In the genomic region with DNA sequence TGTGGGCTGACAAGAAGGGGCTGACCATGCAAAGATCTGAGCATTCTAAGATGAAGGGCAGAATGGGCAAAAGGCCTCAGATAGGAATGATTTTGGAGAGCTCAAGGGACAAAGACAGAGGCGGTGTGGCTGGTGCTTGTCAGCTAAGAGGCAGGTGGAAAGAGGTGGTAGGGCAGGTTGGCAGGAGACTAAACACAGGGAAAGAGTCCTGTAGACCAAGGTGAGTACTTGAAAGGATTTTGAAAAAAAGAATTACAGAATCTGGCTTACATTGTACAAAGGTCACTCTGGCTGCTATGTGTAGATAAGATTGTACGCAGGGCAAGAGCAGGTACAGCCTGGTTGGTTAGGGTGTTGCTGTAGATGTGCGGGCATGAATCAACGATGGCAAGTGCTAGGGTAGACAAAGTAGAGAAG, we compare ENCODE assay signal across 16 cellular contexts. TPM values are rescaled to one million over a fixed set of nuclear protein-coding genes. Genes with fewer than 3 reads are reported as not detected.
DNase-seq lines count a peak whose midpoint lies in the region; ATAC-seq and TF ChIP-seq lines count a peak whose summit lies in the region.
"Had no signal": no experiment of that assay in that cellular context is flagged by ENCODE, and none has a peak within 500 bp of the region (broad histone marks: within the 10 kb centered on the region; RNA-seq: fewer than 3 reads in every experiment).

No MANE protein-coding gene starts in this region.

- no peak for TF ChIP-seq CTCF in dorsolateral prefrontal cortex (IDR thresholded peaks at IDR 0.05 in 54 of 56, conservative IDR thresholded peaks at IDR 0.05 in 2 of 56; ENCODE audit: low read depth in 1 of 56, partially characterized antibody in 56 of 56)
- no peak for TF ChIP-seq CTCF in GM13976 (IDR thresholded peaks at IDR 0.05; ENCODE audit: borderline replicate concordance, control extremely low read depth, extremely low read depth, insufficient read depth, missing control alignments)

- H3K4me1 Mint-ChIP-seq in activated CD4-positive, alpha-beta memory T cell treated with anti-CD3 and anti-CD28 coated beads, Interleukin-2, amount 10 ng/mL, durations not matched to agents 7 days and 5 days = peaks cover 71% of the 10 kb centered on the region
- H3K4me1 Mint-ChIP-seq in activated CD4-positive, alpha-beta memory T cell treated with anti-CD3 and anti-CD28 coated beads for 36 hours (ENCODE audit: low read depth) = peaks cover 85% of the 10 kb centered on the region
- H3K4me1 Mint-ChIP-seq in immature natural killer cell = peaks cover 84 to 95% of the 10 kb centered on the region in 2 donors
- peaks cover 66% of the 10 kb centered on the region for H3K4me1 Mint-ChIP-seq in stimulated activated effector memory CD8-positive, alpha-beta T cell treated with anti-CD3 and anti-CD28 coated beads, Interleukin-12 subunit alpha, Interleukin-12 subunit beta, amount 100 ng/mL, for 72 hours

- intact Hi-C loops in activated CD4-positive, alpha-beta memory T cell treated with anti-CD3 and anti-CD28 coated beads for 36 hours (cut with micrococcal nuclease) = loop anchor here (10.0 kb wide), 2 partner anchors 162 to 258 kb away; partner anchors contain the start of gene CERS6
- intact Hi-C loops in dorsolateral prefrontal cortex (cut with DNase I) = no loop called here

- no peaks in the 10 kb centered on the region for H3K27me3 Mint-ChIP-seq in activated CD4-positive, alpha-beta memory T cell treated with anti-CD3 and anti-CD28 coated beads, Interleukin-2, amount 10 ng/mL, durations not matched to agents 7 days and 5 days
- no peaks in the 10 kb centered on the region for H3K27me3 Mint-ChIP-seq in activated CD4-positive, alpha-beta memory T cell treated with anti-CD3 and anti-CD28 coated beads for 36 hours
- peaks cover 0 to 4% (median 0%) of the 10 kb centered on the region in 3 donors for H3K27me3 Mint-ChIP-seq in immature natural killer cell (ENCODE audit: low read depth in 3 of 3)

- H3K4me3 Mint-ChIP-seq in activated CD4-positive, alpha-beta memory T cell treated with anti-CD3 and anti-CD28 coated beads, Interleukin-2, amount 10 ng/mL, durations not matched to agents 7 days and 5 days = no peak overlapping the region
- H3K4me3 Mint-ChIP-seq in activated CD4-positive, alpha-beta memory T cell treated with anti-CD3 and anti-CD28 coated beads for 36 hours = no peak overlapping the region
- peak overlapping the region in 3 of 5 donors; percentile 12 to 50 (median 22) for H3K4me3 Mint-ChIP-seq in immature natural killer cell
- no peak overlapping the region for H3K4me3 Mint-ChIP-seq in stimulated activated effector memory CD8-positive, alpha-beta T cell treated with anti-CD3 and anti-CD28 coated beads, Interleukin-12 subunit alpha, Interleukin-12 subunit beta, amount 100 ng/mL, for 72 hours

- H3K9me3 Mint-ChIP-seq in activated CD4-positive, alpha-beta memory T cell treated with anti-CD3 and anti-CD28 coated beads, Interleukin-2, amount 10 ng/mL, durations not matched to agents 7 days and 5 days = no peaks in the 10 kb centered on the region
- no peaks in the 10 kb centered on the region for H3K9me3 Mint-ChIP-seq in activated CD4-positive, alpha-beta memory T cell treated with anti-CD3 and anti-CD28 coated beads for 36 hours
- no peaks in the 10 kb centered on the region for H3K9me3 Mint-ChIP-seq in immature natural killer cell
- no peaks in the 10 kb centered on the region for H3K9me3 Mint-ChIP-seq in stimulated activated effector memory CD8-positive, alpha-beta T cell treated with anti-CD3 and anti-CD28 coated beads, Interleukin-12 subunit alpha, Interleukin-12 subunit beta, amount 100 ng/mL, for 72 hours

- CTCF ChIA-PET in activated CD4-positive, alpha-beta memory T cell treated with anti-CD3 and anti-CD28 coated beads, Interleukin-2, amount 10 ng/mL, durations not matched to agents 7 days and 5 days (lab: Charles Lee) = interaction anchor here (2.3 kb wide), 1 partner anchor 10 kb away, joined by 12 read pairs; no protein-coding TSS in a partner anchor
- CTCF ChIA-PET in activated CD4-positive, alpha-beta memory T cell treated with anti-CD3 and anti-CD28 coated beads for 36 hours (lab: Charles Lee) = interaction anchor here (1.1 to 2.8 kb wide), 2 partner anchors 10 to 14 kb away, joined by 3 to 24 read pairs; no protein-coding TSS in a partner anchor

- H3K27me3 ChIP-seq in dorsolateral prefrontal cortex = no peaks in the 10 kb centered on the region
- H3K27me3 ChIP-seq: heart right ventricle, right atrium auricular region, vagina had no signal

- no peak overlapping the region for H3K27ac ChIP-seq in dorsolateral prefrontal cortex
- H3K27ac ChIP-seq: heart right ventricle, right atrium auricular region, vagina, VCaP had no signal

- no peak for DNase-seq in activated CD4-positive, alpha-beta memory T cell treated with anti-CD3 and anti-CD28 coated beads, Interleukin-2, amount 10 ng/mL, durations not matched to agents 7 days and 5 days
- DNase-seq in activated CD4-positive, alpha-beta memory T cell treated with anti-CD3 and anti-CD28 coated beads for 36 hours = no peak
- DNase-seq in HT-29 (ENCODE audit: low spot score) = peak; percentile 61
- DNase-seq in immature natural killer cell = no peak
- no peak for DNase-seq in stimulated activated effector memory CD8-positive, alpha-beta T cell treated with anti-CD3 and anti-CD28 coated beads, Interleukin-12 subunit alpha, Interleukin-12 subunit beta, amount 100 ng/mL, for 72 hours (ENCODE audit: low spot score in 2 of 2)
- no peak for DNase-seq in dorsolateral prefrontal cortex
- DNase-seq in GM13976 (ENCODE audit: low spot score) = no peak
- no peak for DNase-seq in NCI-H128 (lab: John Stamatoyannopoulos, UW; ENCODE audit: unreplicated experiment)
- DNase-seq: C1 segment of cervical spinal cord, GF-D8, heart right ventricle, NCI-H1436 treated with DMSO at 0.1 percent for 48 hours, SHP77 treated with DMSO at 0.1 percent for 48 hours had no signal

- POLR2A ChIA-PET in activated CD4-positive, alpha-beta memory T cell treated with anti-CD3 and anti-CD28 coated beads, Interleukin-2, amount 10 ng/mL, durations not matched to agents 7 days and 5 days (lab: Charles Lee) = interaction anchor here (5.6 kb wide), 1 partner anchor 14 kb away, joined by 31 read pairs; no protein-coding TSS in a partner anchor
- POLR2A ChIA-PET in activated CD4-positive, alpha-beta memory T cell treated with anti-CD3 and anti-CD28 coated beads for 36 hours (lab: Charles Lee) = interaction anchor here (0.6 kb wide), 1 partner anchor 91 kb away, joined by 5 read pairs; no protein-coding TSS in a partner anchor

- H3K27ac Mint-ChIP-seq in activated CD4-positive, alpha-beta memory T cell treated with anti-CD3 and anti-CD28 coated beads, Interleukin-2, amount 10 ng/mL, durations not matched to agents 7 days and 5 days = peak overlapping the region; percentile 37
- no peak overlapping the region for H3K27ac Mint-ChIP-seq in activated CD4-positive, alpha-beta memory T cell treated with anti-CD3 and anti-CD28 coated beads for 36 hours
- H3K27ac Mint-ChIP-seq in immature natural killer cell = peak overlapping the region; percentile 47 to 96 (median 77)
- H3K27ac Mint-ChIP-seq in stimulated activated effector memory CD8-positive, alpha-beta T cell treated with anti-CD3 and anti-CD28 coated beads, Interleukin-12 subunit alpha, Interleukin-12 subunit beta, amount 100 ng/mL, for 72 hours = peak overlapping the region; percentile 2

- peaks cover 18% of the 10 kb centered on the region for H3K36me3 Mint-ChIP-seq in activated CD4-positive, alpha-beta memory T cell treated with anti-CD3 and anti-CD28 coated beads, Interleukin-2, amount 10 ng/mL, durations not matched to agents 7 days and 5 days (ENCODE audit: low read depth)
- H3K36me3 Mint-ChIP-seq in activated CD4-positive, alpha-beta memory T cell treated with anti-CD3 and anti-CD28 coated beads for 36 hours = peaks cover 5% of the 10 kb centered on the region
- H3K36me3 Mint-ChIP-seq in immature natural killer cell = no peaks in the 10 kb centered on the region
- H3K36me3 Mint-ChIP-seq in stimulated activated effector memory CD8-positive, alpha-beta T cell treated with anti-CD3 and anti-CD28 coated beads, Interleukin-12 subunit alpha, Interleukin-12 subunit beta, amount 100 ng/mL, for 72 hours = peaks cover 10% of the 10 kb centered on the region

- H3K4me3 ChIP-seq in dorsolateral prefrontal cortex = no peak overlapping the region
- H3K4me3 ChIP-seq: heart right ventricle, right atrium auricular region, vagina had no signal

- in situ Hi-C loops in GM13976 (cut with MboI; ENCODE audit: low sequenced_read_pairs, unreplicated experiment) = no loop called here

- ATAC-seq in stimulated activated effector memory CD8-positive, alpha-beta T cell treated with anti-CD3 and anti-CD28 coated beads, Interleukin-12 subunit alpha, Interleukin-12 subunit beta, amount 100 ng/mL, for 72 hours = no peak
- ATAC-seq: heart right ventricle had no signal

RNA-seq across cellular contexts. Expression of gene STK39, which starts 50.6 kb away (rescaled TPM):
- 10 to 100 TPM; 43.0 to 45.5 TPM for total RNA-seq in activated CD4-positive, alpha-beta memory T cell treated with anti-CD3 and anti-CD28 coated beads, Interleukin-2, amount 10 ng/mL, durations not matched to agents 7 days and 5 days
- total RNA-seq in activated CD4-positive, alpha-beta memory T cell treated with anti-CD3 and anti-CD28 coated beads for 36 hours = 10 to 100 TPM; 53.8 to 55.4 TPM
- total RNA-seq in HT-29 (2014; rRNA removed; shearing (Covaris generic)) = 37.7 and 37.8 TPM in 2 replicates
- 10 to 100 TPM in 1 of 3 donors, 1 to 10 TPM in 2; 5.8 to 11.5 (median 9.3) TPM for polyA plus RNA-seq in immature natural killer cell
- 10 to 100 TPM; 43.5 to 93.5 (median 63.2) TPM for total RNA-seq in dorsolateral prefrontal cortex

Comparison
In these comparisons a context has a peak if more than half of its experiments do, and no peak if none do; other contexts are left out.
1. H3K4me3 Mint-ChIP-seq: peak in immature natural killer cell (3 of 5); none in activated CD4-positive, alpha-beta memory T cell treated with anti-CD3 and anti-CD28 coated beads, Interleukin-2, amount 10 ng/mL, durations not matched to agents 7 days and 5 days (single experiment), activated CD4-positive, alpha-beta memory T cell treated with anti-CD3 and anti-CD28 coated beads for 36 hours (single experiment) and stimulated activated effector memory CD8-positive, alpha-beta T cell treated with anti-CD3 and anti-CD28 coated beads, Interleukin-12 subunit alpha, Interleukin-12 subunit beta, amount 100 ng/mL, for 72 hours (single experiment).